In the genomic region with DNA sequence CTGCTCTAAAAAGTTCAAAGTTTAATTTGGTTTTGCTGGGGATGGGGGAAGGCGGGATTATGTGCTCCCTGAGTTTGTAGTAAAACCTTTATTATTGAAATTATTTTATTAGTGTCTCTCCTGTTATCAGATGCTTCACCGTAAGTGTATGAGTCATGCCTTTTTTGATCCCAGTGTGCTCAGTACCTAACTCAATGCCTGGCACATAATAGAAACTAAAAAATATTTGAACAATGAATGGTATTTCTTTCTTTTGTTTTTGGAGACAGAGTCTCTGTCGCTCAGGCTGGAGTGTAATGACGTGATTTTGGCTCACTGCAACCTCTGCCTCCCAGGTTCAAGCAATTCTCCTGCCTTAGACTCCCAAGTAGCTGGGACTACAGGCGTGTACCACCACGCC, we compare ENCODE assay signal across 1 cellular context.
TF ChIP-seq lines count a peak whose summit lies in the region.

No MANE protein-coding gene starts in this region.

TF ChIP-seq in K562, 482 proteins besides CTCF, POLR2A, EP300 and RAD21:
- 0 out of 2 replicates have a peak, but pooled peaks have one; percentile 18 for TF ChIP-seq FOSL1 (tag; conservative IDR thresholded peaks at IDR 0.05)
- no peak for TF ChIP-seq ETV1 (tag; conservative IDR thresholded peaks at IDR 0.05; ENCODE audit: low read depth)
